ENCODE assay signal across 1 cellular context in the genomic region with DNA sequence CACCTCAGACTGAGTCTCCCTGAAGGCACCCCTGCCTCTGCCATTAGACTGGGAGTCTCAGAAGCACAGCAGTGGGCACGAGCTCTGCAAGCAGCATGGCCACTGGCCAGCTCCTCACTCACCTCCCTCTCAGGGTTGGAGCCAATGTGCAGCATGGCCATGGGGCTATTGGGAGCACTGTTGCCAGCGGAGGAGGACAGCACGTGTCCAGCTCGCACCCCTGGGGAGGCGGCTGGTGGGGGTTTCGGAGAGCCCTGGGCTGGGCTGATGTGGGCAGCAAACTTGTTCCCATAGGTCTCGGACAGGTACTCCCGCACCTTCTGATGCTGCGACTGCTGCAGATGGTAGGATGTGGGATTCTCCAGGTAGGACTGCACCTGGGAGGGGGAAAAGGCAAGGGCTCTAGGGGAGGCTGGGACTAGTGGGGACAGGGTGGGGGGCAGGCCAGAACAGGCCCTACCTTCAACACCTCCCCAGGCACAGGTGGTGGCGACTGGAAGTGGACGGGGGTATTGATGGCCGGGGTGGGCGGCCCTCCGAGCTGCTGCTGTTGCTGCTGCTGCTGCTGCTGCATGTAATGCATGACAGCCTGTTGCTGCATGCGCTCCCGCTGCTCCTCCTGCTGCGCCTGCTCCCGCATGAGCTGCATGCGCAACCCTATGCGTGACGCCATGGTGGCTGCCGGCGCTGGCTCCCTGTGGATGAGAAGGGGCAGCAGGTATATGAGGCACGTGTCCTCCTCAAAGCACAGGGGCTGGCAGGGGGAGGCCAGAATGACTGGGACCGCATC.
A peak's percentile ranks its signal among the peaks of the same experiment; 100 is the strongest.
TF ChIP-seq lines count a peak whose summit lies in the region.

No MANE protein-coding gene starts in this region.

TF ChIP-seq in HEK293, 187 proteins besides CTCF, POLR2A, EP300 and RAD21:
- TF ChIP-seq, protein P1, sequence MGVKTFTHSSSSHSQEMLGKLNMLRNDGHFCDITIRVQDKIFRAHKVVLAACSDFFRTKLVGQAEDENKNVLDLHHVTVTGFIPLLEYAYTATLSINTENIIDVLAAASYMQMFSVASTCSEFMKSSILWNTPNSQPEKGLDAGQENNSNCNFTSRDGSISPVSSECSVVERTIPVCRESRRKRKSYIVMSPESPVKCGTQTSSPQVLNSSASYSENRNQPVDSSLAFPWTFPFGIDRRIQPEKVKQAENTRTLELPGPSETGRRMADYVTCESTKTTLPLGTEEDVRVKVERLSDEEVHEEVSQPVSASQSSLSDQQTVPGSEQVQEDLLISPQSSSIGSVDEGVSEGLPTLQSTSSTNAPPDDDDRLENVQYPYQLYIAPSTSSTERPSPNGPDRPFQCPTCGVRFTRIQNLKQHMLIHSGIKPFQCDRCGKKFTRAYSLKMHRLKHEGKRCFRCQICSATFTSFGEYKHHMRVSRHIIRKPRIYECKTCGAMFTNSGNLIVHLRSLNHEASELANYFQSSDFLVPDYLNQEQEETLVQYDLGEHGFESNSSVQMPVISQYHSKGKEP (tag by site-specific recombination; IDR thresholded peaks at IDR 0.05) = peak; percentile 84
- TF ChIP-seq EGR2 (tag by site-specific recombination; IDR thresholded peaks at IDR 0.05; ENCODE audit: low read depth) = no peak
